1 cellular context compared by ENCODE assay signal in the genomic region with DNA sequence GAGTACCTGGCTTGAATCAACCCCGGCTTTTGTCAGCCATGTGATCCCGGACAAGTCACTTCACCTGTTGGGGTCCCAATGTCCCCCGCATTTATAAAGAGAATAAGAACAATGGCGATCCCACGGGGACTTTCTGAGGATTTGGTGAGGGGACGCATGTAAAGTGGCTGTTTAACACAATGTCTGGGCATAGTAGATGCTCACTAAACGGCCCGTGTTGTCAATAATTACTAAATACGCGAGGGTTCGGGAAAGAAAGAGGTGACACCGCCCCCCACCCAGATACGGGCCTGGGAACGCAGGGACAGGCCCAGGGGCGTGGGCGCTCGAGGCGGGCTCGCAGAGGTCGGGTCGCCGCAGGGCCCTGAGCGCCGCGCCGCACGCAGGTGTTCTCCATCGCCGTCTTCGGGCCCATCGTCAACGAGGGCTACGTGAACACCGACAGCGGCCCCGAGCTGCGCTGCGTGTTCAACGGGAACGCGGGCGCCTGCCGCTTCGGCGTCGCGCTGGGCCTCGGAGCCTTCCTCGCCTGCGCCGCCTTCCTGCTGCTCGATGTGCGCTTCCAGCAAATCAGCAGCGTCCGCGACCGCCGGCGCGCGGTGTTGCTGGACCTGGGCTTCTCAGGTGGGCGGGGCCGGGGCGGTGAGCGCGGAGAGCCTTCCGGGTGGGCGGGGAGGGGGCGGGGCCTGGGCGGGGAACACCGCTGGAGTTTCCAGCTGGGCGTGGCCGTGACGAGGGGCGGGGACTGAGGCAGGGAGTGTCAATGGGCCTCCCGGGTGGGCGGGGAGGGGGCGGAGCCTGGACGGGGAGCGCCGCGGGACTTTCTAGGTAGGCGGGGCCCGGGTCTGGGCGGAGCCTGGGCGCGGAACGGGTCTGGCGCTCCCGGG.
TF ChIP-seq lines count a peak whose summit lies in the region.

No MANE protein-coding gene starts in this region.

TF ChIP-seq in HCT116, 20 proteins besides CTCF, POLR2A, EP300 and RAD21 (continued from another document):
- TF ChIP-seq REST (IDR thresholded peaks at IDR 0.05; ENCODE audit: low read depth) = no peak
- no peak for TF ChIP-seq ELF1 (IDR thresholded peaks at IDR 0.05; ENCODE audit: borderline replicate concordance, low read depth)
- no peak for TF ChIP-seq EZH2phosphoT487 (IDR thresholded peaks at IDR 0.05; ENCODE audit: borderline replicate concordance)
- TF ChIP-seq ATF3 (IDR thresholded peaks at IDR 0.05) = no peak
- no peak for TF ChIP-seq TCF7L2 (IDR thresholded peaks at IDR 0.05; ENCODE audit: borderline replicate concordance, extremely low read depth, insufficient read depth, insufficient read length)
- no peak for TF ChIP-seq SP1 (IDR thresholded peaks at IDR 0.05; ENCODE audit: low read depth)
TF ChIP-seq in HCT116: peak in this region for 0.
